ENCODE assay signal across 20 cellular contexts in genomic region chr2:233832414-233832813, GRCh38. TPM values are rescaled to one million over a fixed set of nuclear protein-coding genes. Genes with fewer than 3 reads are reported as not detected.
A peak's percentile ranks its signal among the peaks of the same experiment; 100 is the strongest.
DNase-seq lines count a peak whose midpoint lies in the region; ATAC-seq, FAIRE-seq and TF ChIP-seq lines count a peak whose summit lies in the region.
"Had no signal": no experiment of that assay in that cellular context is flagged by ENCODE, and none has a peak within 500 bp of the region (broad histone marks: within the 10 kb centered on the region; RNA-seq: fewer than 3 reads in every experiment).

No MANE protein-coding gene starts in this region.

- H3K36me3 ChIP-seq in Karpas-422 (ENCODE audit: insufficient read depth, low read length) (peaks cover 22% of the 10 kb centered on the region), bronchial epithelial cell (ENCODE audit: control insufficient read depth, insufficient read depth, low read length) (no peaks in the 10 kb centered on the region), neural progenitor cell (peaks cover 4% of the 10 kb centered on the region), PC-9 (ENCODE audit: low read depth) (peaks cover 10% of the 10 kb centered on the region)
- H3K36me3 ChIP-seq: upper lobe of right lung had no signal

- peak overlapping the region; percentile 93 for H3K27ac ChIP-seq in Karpas-422 (ENCODE audit: low read length)
- H3K27ac ChIP-seq in neural progenitor cell = no peak overlapping the region
- H3K27ac ChIP-seq in PC-9 = no peak overlapping the region
- H3K27ac ChIP-seq: upper lobe of right lung had no signal

- H3K4me3 ChIP-seq in Karpas-422 (ENCODE audit: low read length) (no peak overlapping the region), bronchial epithelial cell (ENCODE audit: low read depth, low read length) (no peak overlapping the region), neural progenitor cell (no peak overlapping the region), PC-9 (no peak overlapping the region)
- H3K4me3 ChIP-seq: upper lobe of right lung had no signal

- H3F3A ChIP-seq in neural progenitor cell (ENCODE audit: low read depth) (peaks cover 23% of the 10 kb centered on the region), PC-9 (ENCODE audit: insufficient read depth, low read depth) (peaks cover 48% of the 10 kb centered on the region; the same call in 1 of the 2 replicates)

- no peaks in the 10 kb centered on the region for H3K9me3 Mint-ChIP-seq in activated T-cell treated with anti-CD3 and anti-CD28 coated beads, Interleukin-2, amount 50 U/mL, for 24 hours
- H3K9me3 Mint-ChIP-seq in neural progenitor cell (no peaks in the 10 kb centered on the region), Calu3 (ENCODE audit: low read depth, unreplicated experiment) (no peaks in the 10 kb centered on the region)
- H3K9me3 Mint-ChIP-seq: activated B cell treated with CpG ODN at 0.5 μM for 24 hours; activated CD4-positive, alpha-beta memory T cell treated with anti-CD3 and anti-CD28 coated beads, Interleukin-2, amount 10 ng/mL, durations not matched to agents 7 days and 5 days; activated naive CD4-positive, alpha-beta T cell treated with anti-CD3 and anti-CD28 coated beads for 36 hours; memory B cell had no signal

- CTCF ChIA-PET in Calu3 (lab: Charles Lee) = interaction anchor here (0.7 to 1.5 kb wide), 8 partner anchors 8 to 428 kb away, joined by 3 to 8 read pairs (median 4); no protein-coding TSS in a partner anchor
- CTCF ChIA-PET in PC-9 (lab: Charles Lee) = interaction anchor here (0.6 to 1.6 kb wide), 12 partner anchors 10 to 581 kb away, joined by 3 to 11 read pairs (median 5); partner anchors contain the start of gene ATG16L1

- BruUV-seq in Calu3 (replicated peaks; lab: Mats Ljungman, UMichigan) (no TSS peak), PC-9 (replicated peaks; lab: Mats Ljungman, UMichigan) (no TSS peak)

- H3K27ac Mint-ChIP-seq in activated T-cell treated with anti-CD3 and anti-CD28 coated beads, Interleukin-2, amount 50 U/mL, for 24 hours = no peak overlapping the region
- H3K27ac Mint-ChIP-seq in neural progenitor cell = peak overlapping the region; percentile 40
- no peak overlapping the region for H3K27ac Mint-ChIP-seq in Calu3 (ENCODE audit: unreplicated experiment)
- H3K27ac Mint-ChIP-seq: activated B cell treated with CpG ODN at 0.5 μM for 24 hours; activated CD4-positive, alpha-beta memory T cell treated with anti-CD3 and anti-CD28 coated beads, Interleukin-2, amount 10 ng/mL, durations not matched to agents 7 days and 5 days; activated naive CD4-positive, alpha-beta T cell treated with anti-CD3 and anti-CD28 coated beads for 36 hours; memory B cell had no signal

- TF ChIP-seq CTCF in bronchial epithelial cell (IDR thresholded peaks at IDR 0.05; ENCODE audit: insufficient read depth, low read length, severe bottlenecking) (no peak), neural progenitor cell (IDR thresholded peaks at IDR 0.05) (no peak), Calu3 (IDR thresholded peaks at IDR 0.05; ENCODE audit: unreplicated experiment) (no peak), PC-9 (conservative IDR thresholded peaks at IDR 0.05) (no peak)

- no peaks in the 10 kb centered on the region for H3K4me1 Mint-ChIP-seq in activated T-cell treated with anti-CD3 and anti-CD28 coated beads, Interleukin-2, amount 50 U/mL, for 24 hours (ENCODE audit: low read depth)
- H3K4me1 Mint-ChIP-seq in neural progenitor cell (peaks cover 15% of the 10 kb centered on the region), Calu3 (ENCODE audit: low read depth, unreplicated experiment) (peaks cover 13% of the 10 kb centered on the region)

- H2AFZ ChIP-seq in Karpas-422 (ENCODE audit: low read length) = no peak overlapping the region
- H2AFZ ChIP-seq in neural progenitor cell (replicated peaks) = no peak overlapping the region
- no peak overlapping the region for H2AFZ ChIP-seq in PC-9

- peak overlapping the region; percentile 65 for H3K9ac ChIP-seq in Karpas-422 (ENCODE audit: low read length)
- no peak overlapping the region for H3K9ac ChIP-seq in neural progenitor cell

- H3K9me2 ChIP-seq in Karpas-422 (replicated peaks; ENCODE audit: insufficient read depth, low read length) (no peaks in the 10 kb centered on the region), PC-9 (ENCODE audit: insufficient read depth) (no peaks in the 10 kb centered on the region)

- H3K4me3 Mint-ChIP-seq in activated T-cell treated with anti-CD3 and anti-CD28 coated beads, Interleukin-2, amount 50 U/mL, for 24 hours = no peak overlapping the region
- H3K4me3 Mint-ChIP-seq in neural progenitor cell = no peak overlapping the region
- H3K4me3 Mint-ChIP-seq in Calu3 (ENCODE audit: low read depth, unreplicated experiment) = no peak overlapping the region
- H3K4me3 Mint-ChIP-seq: activated B cell treated with CpG ODN at 0.5 μM for 24 hours; activated CD4-positive, alpha-beta memory T cell treated with anti-CD3 and anti-CD28 coated beads, Interleukin-2, amount 10 ng/mL, durations not matched to agents 7 days and 5 days; activated naive CD4-positive, alpha-beta T cell treated with anti-CD3 and anti-CD28 coated beads for 36 hours; memory B cell had no signal

- H3K36me3 Mint-ChIP-seq in activated T-cell treated with anti-CD3 and anti-CD28 coated beads, Interleukin-2, amount 50 U/mL, for 24 hours (ENCODE audit: low read depth) = peaks cover 37% of the 10 kb centered on the region
- H3K36me3 Mint-ChIP-seq in neural progenitor cell (peaks cover 22% of the 10 kb centered on the region), Calu3 (ENCODE audit: insufficient read depth, unreplicated experiment) (peaks cover 36% of the 10 kb centered on the region)
- H3K36me3 Mint-ChIP-seq: memory B cell had no signal

- DNase-seq in activated T-cell treated with anti-CD3 and anti-CD28 coated beads, Interleukin-2, amount 50 U/mL, for 24 hours = peak; percentile 3
- DNase-seq in activated T-cell treated with anti-CD3 and anti-CD28 coated beads, Interleukin-2, amount 50 U/mL, for 48 hours = no peak
- DNase-seq in Karpas-422 = no peak
- peak; percentile 20 for DNase-seq in bronchial epithelial cell (ENCODE audit: low read depth)
- DNase-seq in neural progenitor cell (ENCODE audit: low spot score) = no peak
- DNase-seq in Calu3 = no peak
- no peak for DNase-seq in PC-9
- DNase-seq: activated B cell treated with CpG ODN at 0.5 μM for 24 hours; activated CD4-positive, alpha-beta memory T cell treated with anti-CD3 and anti-CD28 coated beads, Interleukin-2, amount 10 ng/mL, durations not matched to agents 7 days and 5 days; activated naive CD4-positive, alpha-beta T cell treated with anti-CD3 and anti-CD28 coated beads for 36 hours; NCI-H146; occipital lobe; T1000 had no signal

- H3K79me2 ChIP-seq in Karpas-422 (ENCODE audit: low read length) = peaks cover 5% of the 10 kb centered on the region
- peaks cover 25% of the 10 kb centered on the region for H3K79me2 ChIP-seq in neural progenitor cell (ENCODE audit: low read depth)
- peaks cover 6% of the 10 kb centered on the region; the same call in 1 of the 2 replicates for H3K79me2 ChIP-seq in PC-9 (ENCODE audit: low read depth)

- no peaks in the 10 kb centered on the region for H3K27me3 Mint-ChIP-seq in activated T-cell treated with anti-CD3 and anti-CD28 coated beads, Interleukin-2, amount 50 U/mL, for 24 hours
- H3K27me3 Mint-ChIP-seq in neural progenitor cell (ENCODE audit: insufficient read depth, low read depth) (peaks cover 2% of the 10 kb centered on the region), Calu3 (ENCODE audit: unreplicated experiment) (no peaks in the 10 kb centered on the region)
- H3K27me3 Mint-ChIP-seq: activated B cell treated with CpG ODN at 0.5 μM for 24 hours; activated CD4-positive, alpha-beta memory T cell treated with anti-CD3 and anti-CD28 coated beads, Interleukin-2, amount 10 ng/mL, durations not matched to agents 7 days and 5 days; memory B cell had no signal

- H3K27me3 ChIP-seq in Karpas-422 (ENCODE audit: low read length) (no peaks in the 10 kb centered on the region), bronchial epithelial cell (ENCODE audit: control insufficient read depth, insufficient read depth, low read length) (no peaks in the 10 kb centered on the region), neural progenitor cell (no peaks in the 10 kb centered on the region), PC-9 (ENCODE audit: insufficient read depth, low read depth) (no peaks in the 10 kb centered on the region)
- H3K27me3 ChIP-seq: upper lobe of right lung had no signal

- peaks cover 68% of the 10 kb centered on the region for H3K4me1 ChIP-seq in Karpas-422 (ENCODE audit: low read length)
- peaks cover 10% of the 10 kb centered on the region for H3K4me1 ChIP-seq in neural progenitor cell
- no peaks in the 10 kb centered on the region for H3K4me1 ChIP-seq in PC-9 (replicated peaks; ENCODE audit: insufficient read depth)
- H3K4me1 ChIP-seq: upper lobe of right lung had no signal

- POLR2A ChIA-PET in PC-9 (lab: Charles Lee; ENCODE audit: unreplicated experiment) = interaction anchor here (0.6 kb wide), 2 partner anchors 137 to 359 kb away, joined by 3 to 4 read pairs; no protein-coding TSS in a partner anchor

- H3K9me3 ChIP-seq in Karpas-422 (ENCODE audit: low read length) = no peaks in the 10 kb centered on the region
- no peaks in the 10 kb centered on the region for H3K9me3 ChIP-seq in neural progenitor cell (ENCODE audit: low read depth)
- no peaks in the 10 kb centered on the region for H3K9me3 ChIP-seq in PC-9 (ENCODE audit: insufficient read depth, low read depth)
- H3K9me3 ChIP-seq: upper lobe of right lung had no signal

- H3K4me2 ChIP-seq in Karpas-422 (ENCODE audit: low read depth, low read length, poor library complexity, severe bottlenecking) (peak overlapping the region; percentile 75), neural progenitor cell (no peak overlapping the region), PC-9 (no peak overlapping the region)

- intact Hi-C loops in Calu3 (cut with micrococcal nuclease; ENCODE audit: unreplicated experiment) = loop anchor here (5.0 to 10.0 kb wide), 5 partner anchors 128 to 430 kb away; partner anchors contain the start of gene USP40
- intact Hi-C loops in PC-9 (cut with micrococcal nuclease; ENCODE audit: unreplicated experiment) = loop anchor here (1.0 to 5.0 kb wide), 7 partner anchors 142 to 980 kb away; partner anchors contain the start of gene USP40

- H4K20me1 ChIP-seq in Karpas-422 (ENCODE audit: insufficient read depth, low read depth, low read length) (no peaks in the 10 kb centered on the region), neural progenitor cell (ENCODE audit: low read depth) (peaks cover 34% of the 10 kb centered on the region), PC-9 (ENCODE audit: insufficient read depth) (peaks cover under 1% of the 10 kb centered on the region; the same call in 1 of the 2 replicates)

- no peak for FAIRE-seq in bronchial epithelial cell (lab: Jason Lieb, UNC)
- FAIRE-seq: G401.6 had no signal

- no peak for ATAC-seq in HG03520 (IDR thresholded peaks at IDR 0.05; ENCODE audit: unreplicated experiment)
- ATAC-seq: upper lobe of right lung had no signal

RNA-seq across cellular contexts. Expression of gene HJURP, which starts 21.9 kb away (rescaled TPM):
- total RNA-seq in Karpas-422 (2014; rRNA removed; shearing (Covaris generic); ENCODE audit: low replicate concordance) = 16.5 and 29.0 TPM in 2 replicates
- total RNA-seq in bronchial epithelial cell (under 0.01 and 0.13 TPM in 2 replicates), neural progenitor cell (ENCODE audit: low replicate concordance) (101 and 109 TPM in 2 replicates), Calu3 (2022) (58.5 and 71.0 TPM in 2 replicates), PC-9 (2021) (109 TPM in 2 replicates)

RNA-seq across cellular contexts. Expression of gene MROH2A, which starts 54.3 kb away (rescaled TPM):
- total RNA-seq in Karpas-422 (2014; rRNA removed; shearing (Covaris generic); ENCODE audit: low replicate concordance) = 1.9 and 2.6 TPM in 2 replicates
- total RNA-seq in bronchial epithelial cell = not detected in 2 replicates
- total RNA-seq in neural progenitor cell (ENCODE audit: low replicate concordance) = not detected in 2 replicates
- total RNA-seq in Calu3 (2022) = 0.33 and 0.76 TPM in 2 replicates
- 1.4 and 2.9 TPM in 2 replicates for total RNA-seq in PC-9 (2021)
- total RNA-seq: A172; activated B cell treated with CpG ODN at 0.5 μM for 24 hours; activated CD4-positive, alpha-beta memory T cell treated with anti-CD3 and anti-CD28 coated beads, Interleukin-2, amount 10 ng/mL, durations not matched to agents 7 days and 5 days; activated naive CD4-positive, alpha-beta T cell treated with anti-CD3 and anti-CD28 coated beads for 36 hours; epithelial cell of proximal tubule; myocyte; occipital lobe; upper lobe of right lung had no signal

Comparison
In these comparisons a context has a peak if more than half of its experiments do, and no peak if none do; other contexts are left out.
1. DNase-seq: peak in activated T-cell treated with anti-CD3 and anti-CD28 coated beads, Interleukin-2, amount 50 U/mL, for 24 hours (single experiment) and bronchial epithelial cell (single experiment); none in activated T-cell treated with anti-CD3 and anti-CD28 coated beads, Interleukin-2, amount 50 U/mL, for 48 hours (0 of 2), Karpas-422 (single experiment), neural progenitor cell (single experiment), Calu3 (single experiment) and PC-9 (0 of 2).
2. RNA of gene HJURP, which starts 21.9 kb away (total RNA-seq): 109 TPM in PC-9, 101 to 109 TPM in neural progenitor cell, 58.5 to 71.0 TPM in Calu3 and 16.5 to 29.0 TPM in Karpas-422; under 0.01 to 0.13 TPM in bronchial epithelial cell; every median in the first group is over 10 times any median in the second.